1 cellular context compared by ENCODE assay signal in the genomic region with DNA sequence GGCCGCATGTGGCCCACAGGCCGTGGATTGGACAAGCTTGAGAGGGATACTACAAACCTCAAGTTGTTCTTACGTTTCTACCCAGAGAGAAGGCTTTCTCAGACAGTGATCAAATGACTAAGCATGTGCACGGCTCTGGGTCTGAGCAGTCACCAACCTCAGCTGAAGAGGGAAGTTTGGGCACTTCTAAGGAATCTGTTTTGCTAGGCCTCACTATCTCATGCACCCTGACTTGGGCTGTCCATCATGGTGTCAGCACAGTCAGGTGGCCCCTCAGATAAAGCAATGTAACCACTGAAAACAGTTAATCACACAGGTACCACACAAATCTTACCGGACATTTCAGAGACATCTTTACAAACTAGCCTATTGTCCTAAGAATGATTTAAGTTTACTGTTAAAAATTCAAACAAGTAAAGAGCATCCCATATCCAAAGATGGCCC.
TF ChIP-seq lines count a peak whose summit lies in the region.

No MANE protein-coding gene starts in this region.

TF ChIP-seq in WTC11, 78 proteins besides CTCF, POLR2A, EP300 and RAD21 (continued from another document):
- TF ChIP-seq, protein P1, sequence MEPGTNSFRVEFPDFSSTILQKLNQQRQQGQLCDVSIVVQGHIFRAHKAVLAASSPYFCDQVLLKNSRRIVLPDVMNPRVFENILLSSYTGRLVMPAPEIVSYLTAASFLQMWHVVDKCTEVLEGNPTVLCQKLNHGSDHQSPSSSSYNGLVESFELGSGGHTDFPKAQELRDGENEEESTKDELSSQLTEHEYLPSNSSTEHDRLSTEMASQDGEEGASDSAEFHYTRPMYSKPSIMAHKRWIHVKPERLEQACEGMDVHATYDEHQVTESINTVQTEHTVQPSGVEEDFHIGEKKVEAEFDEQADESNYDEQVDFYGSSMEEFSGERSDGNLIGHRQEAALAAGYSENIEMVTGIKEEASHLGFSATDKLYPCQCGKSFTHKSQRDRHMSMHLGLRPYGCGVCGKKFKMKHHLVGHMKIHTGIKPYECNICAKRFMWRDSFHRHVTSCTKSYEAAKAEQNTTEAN (CRISPR knock-in tag; IDR thresholded peaks at IDR 0.05), result no peak
- TF ChIP-seq, protein P2, sequence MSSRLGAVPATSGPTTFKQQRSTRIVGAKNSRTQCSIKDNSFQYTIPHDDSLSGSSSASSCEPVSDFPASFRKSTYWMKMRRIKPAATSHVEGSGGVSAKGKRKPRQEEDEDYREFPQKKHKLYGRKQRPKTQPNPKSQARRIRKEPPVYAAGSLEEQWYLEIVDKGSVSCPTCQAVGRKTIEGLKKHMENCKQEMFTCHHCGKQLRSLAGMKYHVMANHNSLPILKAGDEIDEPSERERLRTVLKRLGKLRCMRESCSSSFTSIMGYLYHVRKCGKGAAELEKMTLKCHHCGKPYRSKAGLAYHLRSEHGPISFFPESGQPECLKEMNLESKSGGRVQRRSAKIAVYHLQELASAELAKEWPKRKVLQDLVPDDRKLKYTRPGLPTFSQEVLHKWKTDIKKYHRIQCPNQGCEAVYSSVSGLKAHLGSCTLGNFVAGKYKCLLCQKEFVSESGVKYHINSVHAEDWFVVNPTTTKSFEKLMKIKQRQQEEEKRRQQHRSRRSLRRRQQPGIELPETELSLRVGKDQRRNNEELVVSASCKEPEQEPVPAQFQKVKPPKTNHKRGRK (CRISPR knock-in tag; IDR thresholded peaks at IDR 0.05; ENCODE audit: borderline replicate concordance), result no peak
TF ChIP-seq in WTC11: peak in this region for 0.
